ENCODE assay signal across 15 cellular contexts in genomic region chr12:9794484-9795063, GRCh38. TPM values are rescaled to one million over a fixed set of nuclear protein-coding genes. Genes with fewer than 3 reads are reported as not detected.
DNase-seq lines count a peak whose midpoint lies in the region; ATAC-seq lines count a peak whose summit lies in the region.
"Had no signal": no experiment of that assay in that cellular context is flagged by ENCODE, and none has a peak within 500 bp of the region (broad histone marks: within the 10 kb centered on the region; RNA-seq: fewer than 3 reads in every experiment).

No MANE protein-coding gene starts in this region.

- peaks cover 3 to 4% of the 10 kb centered on the region in 2 donors for H3K36me3 Mint-ChIP-seq in activated T-cell treated with anti-CD3 and anti-CD28 coated beads, Interleukin-2, amount 50 U/mL, for 72 hours (ENCODE audit: insufficient read depth in 2 of 2)

- peak; percentile 49 to 54 for ATAC-seq in activated T-cell treated with anti-CD3 and anti-CD28 coated beads, Interleukin-2, amount 50 U/mL, for 72 hours (replicated peaks in 1 of 2)
- ATAC-seq in stimulated activated naive CD8-positive, alpha-beta T cell treated with anti-CD3 and anti-CD28 coated beads, Interleukin-15, amount 100 ng/mL, for 72 hours = peak; percentile 53
- ATAC-seq in GM18519 (IDR thresholded peaks at IDR 0.05; ENCODE audit: low FRiP score, unreplicated experiment) (no peak), GM21447 (IDR thresholded peaks at IDR 0.05; ENCODE audit: unreplicated experiment) (no peak)
- ATAC-seq: esophagus mucosa had no signal

- no peaks in the 10 kb centered on the region for H3K27me3 ChIP-seq in Karpas-422 (ENCODE audit: low read length)
- H3K27me3 ChIP-seq: thyroid gland had no signal

- no peaks in the 10 kb centered on the region for H3K9me3 ChIP-seq in Karpas-422 (ENCODE audit: low read length)
- H3K9me3 ChIP-seq: thyroid gland had no signal

- no peaks in the 10 kb centered on the region for H3K79me2 ChIP-seq in Karpas-422 (ENCODE audit: low read length)

- H4K20me1 ChIP-seq in Karpas-422 (ENCODE audit: insufficient read depth, low read depth, low read length) = no peaks in the 10 kb centered on the region

- H3K4me3 ChIP-seq in Karpas-422 (ENCODE audit: low read length) = no peak overlapping the region
- H3K4me3 ChIP-seq: thyroid gland had no signal

- no peaks in the 10 kb centered on the region for H3K9me2 ChIP-seq in Karpas-422 (replicated peaks; ENCODE audit: insufficient read depth, low read length)

- no peak overlapping the region for H3K9ac ChIP-seq in Karpas-422 (ENCODE audit: low read length)

- peak overlapping the region; percentile 72 to 88 for H3K4me3 Mint-ChIP-seq in activated T-cell treated with anti-CD3 and anti-CD28 coated beads, Interleukin-2, amount 50 U/mL, for 72 hours
- peak overlapping the region; percentile 60 to 79 for H3K4me3 Mint-ChIP-seq in stimulated activated naive CD8-positive, alpha-beta T cell treated with anti-CD3 and anti-CD28 coated beads, Interleukin-15, amount 100 ng/mL, for 72 hours

- no peaks in the 10 kb centered on the region for H3K36me3 ChIP-seq in Karpas-422 (ENCODE audit: insufficient read depth, low read length)
- H3K36me3 ChIP-seq: thyroid gland had no signal

- peaks cover 2 to 7% of the 10 kb centered on the region in 2 donors for H3K9me3 Mint-ChIP-seq in activated T-cell treated with anti-CD3 and anti-CD28 coated beads, Interleukin-2, amount 50 U/mL, for 72 hours
- H3K9me3 Mint-ChIP-seq in stimulated activated naive CD8-positive, alpha-beta T cell treated with anti-CD3 and anti-CD28 coated beads, Interleukin-15, amount 100 ng/mL, for 72 hours = peaks cover 5 to 7% of the 10 kb centered on the region in 2 donors

- H3K4me1 Mint-ChIP-seq in activated T-cell treated with anti-CD3 and anti-CD28 coated beads, Interleukin-2, amount 50 U/mL, for 72 hours (ENCODE audit: low read depth) = peaks cover 78% of the 10 kb centered on the region
- peaks cover 69% of the 10 kb centered on the region for H3K4me1 Mint-ChIP-seq in stimulated activated naive CD8-positive, alpha-beta T cell treated with anti-CD3 and anti-CD28 coated beads, Interleukin-15, amount 100 ng/mL, for 72 hours

- H3K27ac Mint-ChIP-seq in activated T-cell treated with anti-CD3 and anti-CD28 coated beads, Interleukin-2, amount 50 U/mL, for 72 hours = peak overlapping the region; percentile 94
- H3K27ac Mint-ChIP-seq in stimulated activated naive CD8-positive, alpha-beta T cell treated with anti-CD3 and anti-CD28 coated beads, Interleukin-15, amount 100 ng/mL, for 72 hours = peak overlapping the region; percentile 74 to 99

- H2AFZ ChIP-seq in Karpas-422 (ENCODE audit: low read length) = no peak overlapping the region

- H3K4me2 ChIP-seq in Karpas-422 (ENCODE audit: low read depth, low read length, poor library complexity, severe bottlenecking) = peak overlapping the region; percentile 30

- no peaks in the 10 kb centered on the region for H3K27me3 Mint-ChIP-seq in activated T-cell treated with anti-CD3 and anti-CD28 coated beads, Interleukin-2, amount 50 U/mL, for 72 hours (ENCODE audit: low read depth)
- no peaks in the 10 kb centered on the region for H3K27me3 Mint-ChIP-seq in stimulated activated naive CD8-positive, alpha-beta T cell treated with anti-CD3 and anti-CD28 coated beads, Interleukin-15, amount 100 ng/mL, for 72 hours

- no peak overlapping the region for H3K27ac ChIP-seq in Karpas-422 (ENCODE audit: low read length)
- H3K27ac ChIP-seq: thyroid gland had no signal

- peaks cover 12% of the 10 kb centered on the region for H3K4me1 ChIP-seq in Karpas-422 (ENCODE audit: low read length)
- H3K4me1 ChIP-seq: thyroid gland had no signal

- DNase-seq in activated T-cell treated with anti-CD3 and anti-CD28 coated beads, Interleukin-2, amount 50 U/mL, for 72 hours = no peak
- DNase-seq in activated T-cell treated with anti-CD3 and anti-CD28 coated beads, Interleukin-2, amount 50 U/mL, for 1 hour = no peak
- no peak for DNase-seq in Karpas-422
- DNase-seq in amniotic epithelial cell (ENCODE audit: low read depth) = peak; percentile 15
- no peak for DNase-seq in stimulated activated naive CD8-positive, alpha-beta T cell treated with anti-CD3 and anti-CD28 coated beads, Interleukin-15, amount 100 ng/mL, for 72 hours
- no peak for DNase-seq in stimulated activated CD8-positive, alpha-beta memory T cell treated with anti-CD3 and anti-CD28 coated beads, Interleukin-4, amount 100 ng/mL, for 48 hours
- DNase-seq: hypothalamus, midbrain, NCI-H524 treated with DMSO at 0.1 percent for 48 hours, thyroid gland had no signal

RNA-seq across cellular contexts. Expression of gene KLRF1, which starts 32.7 kb away (rescaled TPM):
- total RNA-seq in activated T-cell treated with anti-CD3 and anti-CD28 coated beads, Interleukin-2, amount 50 U/mL, for 72 hours = under 1 TPM; 0.29 to 0.72 TPM
- total RNA-seq in Karpas-422 (2014; rRNA removed; shearing (Covaris generic); ENCODE audit: low replicate concordance) = not detected in 2 replicates
- total RNA-seq: cardiac septum, SK-MEL-5 had no signal

RNA-seq across cellular contexts. Expression of gene CD69, which starts 33.9 kb away (rescaled TPM):
- 100 to 1,000 TPM; 126 to 158 TPM for total RNA-seq in activated T-cell treated with anti-CD3 and anti-CD28 coated beads, Interleukin-2, amount 50 U/mL, for 72 hours
- 0.22 and 0.34 TPM in 2 replicates for total RNA-seq in Karpas-422 (2014; rRNA removed; shearing (Covaris generic); ENCODE audit: low replicate concordance)
- total RNA-seq: SK-MEL-5 had no signal

Comparison
In these comparisons a context has a peak if more than half of its experiments do, and no peak if none do; other contexts are left out.
1. ATAC-seq: peak in activated T-cell treated with anti-CD3 and anti-CD28 coated beads, Interleukin-2, amount 50 U/mL, for 72 hours (2 of 2) and stimulated activated naive CD8-positive, alpha-beta T cell treated with anti-CD3 and anti-CD28 coated beads, Interleukin-15, amount 100 ng/mL, for 72 hours (single experiment); none in GM18519 (single experiment) and GM21447 (single experiment).
2. RNA of gene CD69, which starts 33.9 kb away (total RNA-seq): 126 to 158 TPM in activated T-cell treated with anti-CD3 and anti-CD28 coated beads, Interleukin-2, amount 50 U/mL, for 72 hours; 0.22 to 0.34 TPM in Karpas-422; every median in the first group is over 10 times any median in the second.